ENCODE assay signal across 8 cellular contexts in genomic region chr20:59222982-59223610, GRCh38. TPM values are rescaled to one million over a fixed set of nuclear protein-coding genes. Genes with fewer than 3 reads are reported as not detected.
A peak's percentile ranks its signal among the peaks of the same experiment; 100 is the strongest.
DNase-seq lines count a peak whose midpoint lies in the region; ATAC-seq and TF ChIP-seq lines count a peak whose summit lies in the region.

No MANE protein-coding gene starts in this region.

- peak; percentile 41 for DNase-seq in GM03348 (ENCODE audit: low spot score)
- DNase-seq in PC-9 = no peak
- DNase-seq in fibroblast of pulmonary artery (ENCODE audit: low read depth) = peak; percentile 4
- DNase-seq in posterior cingulate gyrus = peak in 6 of 10 donors; percentile 32 to 89 (median 63)
- DNase-seq in posterior vena cava (ENCODE audit: low spot score) = no peak
- DNase-seq in NCI-H1092 treated with DMSO at 0.1 percent for 48 hours (lab: John Stamatoyannopoulos, UW) = no peak

- H3K79me2 ChIP-seq in PC-9 (ENCODE audit: low read depth) = no peaks in the 10 kb centered on the region

- no peak overlapping the region for H3K27ac ChIP-seq in PC-9

- H3K36me3 ChIP-seq in PC-9 (ENCODE audit: low read depth) = no peaks in the 10 kb centered on the region

- H3K4me2 ChIP-seq in PC-9 = peak overlapping the region; percentile 78

- H3K4me1 ChIP-seq in PC-9 (replicated peaks; ENCODE audit: insufficient read depth) = no peaks in the 10 kb centered on the region

- H3F3A ChIP-seq in PC-9 (ENCODE audit: insufficient read depth, low read depth) = no peaks in the 10 kb centered on the region

- no peak overlapping the region for H2AFZ ChIP-seq in PC-9

- H3K4me3 ChIP-seq in PC-9 (peak overlapping the region; percentile 50; the same call in 1 of the 2 replicates), fibroblast of pulmonary artery (replicated peaks; ENCODE audit: low read depth, low read length) (peak overlapping the region; percentile 13)

- ATAC-seq in GM19467 (IDR thresholded peaks at IDR 0.05; ENCODE audit: unreplicated experiment) (no peak), HG03442 (IDR thresholded peaks at IDR 0.05; ENCODE audit: unreplicated experiment) (no peak)

- no peaks in the 10 kb centered on the region for H3K9me3 ChIP-seq in PC-9 (ENCODE audit: insufficient read depth, low read depth)

- BruUV-seq in PC-9 (replicated peaks; lab: Mats Ljungman, UMichigan) = no TSS peak

- intact Hi-C loops in PC-9 (cut with micrococcal nuclease; ENCODE audit: unreplicated experiment) (loop anchor here (1.0 to 5.0 kb wide), 4 partner anchors 134 to 986 kb away; no protein-coding TSS in a partner anchor), posterior cingulate gyrus (cut with DNase I) (loop anchor here (1.0 to 10.0 kb wide), 4 partner anchors 136 to 353 kb away; no protein-coding TSS in a partner anchor), posterior vena cava (cut with DNase I) (loop anchor here (5.0 kb wide), 2 partner anchors 136 to 351 kb away; no protein-coding TSS in a partner anchor)

- no peak for TF ChIP-seq CTCF in PC-9 (conservative IDR thresholded peaks at IDR 0.05)
- TF ChIP-seq CTCF in fibroblast of pulmonary artery (IDR thresholded peaks at IDR 0.05; ENCODE audit: low read length, missing control alignments) = no peak

- POLR2A ChIA-PET in PC-9 (lab: Charles Lee; ENCODE audit: unreplicated experiment) = no interaction called here

- no peaks in the 10 kb centered on the region for H4K20me1 ChIP-seq in PC-9 (ENCODE audit: insufficient read depth)

- CTCF ChIA-PET in PC-9 (lab: Charles Lee) = interaction anchor here (2.3 kb wide), 1 partner anchor 353 kb away, joined by 7 read pairs; no protein-coding TSS in a partner anchor

- peaks cover 92% of the 10 kb centered on the region for H3K27me3 ChIP-seq in PC-9 (ENCODE audit: insufficient read depth, low read depth)

- no peaks in the 10 kb centered on the region for H3K9me2 ChIP-seq in PC-9 (ENCODE audit: insufficient read depth)

RNA-seq across cellular contexts. Expression of gene ZNF831, which starts 59.5 kb away (rescaled TPM):
- total RNA-seq in PC-9 (2021) = not detected in 2 replicates
- total RNA-seq in posterior vena cava = under 1 TPM; 0.37 to 0.57 TPM

Comparison
In these comparisons a context has a peak if more than half of its experiments do, and no peak if none do; other contexts are left out.
1. DNase-seq: peak in GM03348 (single experiment), fibroblast of pulmonary artery (single experiment) and posterior cingulate gyrus (6 of 10); none in PC-9 (0 of 2), posterior vena cava (single experiment) and NCI-H1092 treated with DMSO at 0.1 percent for 48 hours (single experiment).